In genomic region chr4:71460368-71460767, GRCh38 we compare ENCODE assay signal across 23 cellular contexts.
DNase-seq lines count a peak whose midpoint lies in the region; ATAC-seq and TF ChIP-seq lines count a peak whose summit lies in the region.
"Had no signal": no experiment of that assay in that cellular context is flagged by ENCODE, and none has a peak within 500 bp of the region (broad histone marks: within the 10 kb centered on the region; RNA-seq: fewer than 3 reads in every experiment).

No MANE protein-coding gene starts in this region.

- H3K27ac ChIP-seq in adrenal gland, result no peak overlapping the region
- H3K27ac ChIP-seq: ascending aorta, epithelial cell of prostate, heart left ventricle, KMS-11, skin epidermis had no signal

- H3K4me3 ChIP-seq in choroid plexus epithelial cell (ENCODE audit: low read depth, low read length) (no peak overlapping the region), skeletal muscle cell (ENCODE audit: low read depth, low read length) (no peak overlapping the region), adrenal gland (no peak overlapping the region)
- H3K4me3 ChIP-seq: ascending aorta, heart left ventricle, skin epidermis had no signal

- no peak for ATAC-seq in GM18870 (IDR thresholded peaks at IDR 0.05; ENCODE audit: unreplicated experiment)
- ATAC-seq: activated naive CD4-positive, alpha-beta T cell treated with anti-CD3 and anti-CD28 coated beads, Interleukin-2, amount 50 U/mL, for 72 hours; heart left ventricle had no signal

- no peak for TF ChIP-seq POLR2A in adrenal gland (IDR thresholded peaks at IDR 0.05)

- no peaks in the 10 kb centered on the region for H3K9me3 ChIP-seq in adrenal gland (replicated peaks in 1 of 3)
- H3K9me3 ChIP-seq: ascending aorta, heart left ventricle had no signal

- H3K27me3 ChIP-seq in adrenal gland, result no peaks in the 10 kb centered on the region
- H3K27me3 ChIP-seq: ascending aorta, heart left ventricle had no signal

- TF ChIP-seq CTCF in choroid plexus epithelial cell (conservative IDR thresholded peaks at IDR 0.05; ENCODE audit: low read depth, low read length) (no peak), adrenal gland (IDR thresholded peaks at IDR 0.05) (no peak)

- peaks cover 0 to 10% of the 10 kb centered on the region in 2 donors for H3K4me1 ChIP-seq in adrenal gland (replicated peaks in 1 of 2)
- H3K4me1 ChIP-seq: ascending aorta had no signal

- H3K36me3 ChIP-seq in adrenal gland (replicated peaks in 1 of 2), result no peaks in the 10 kb centered on the region
- H3K36me3 ChIP-seq: ascending aorta, heart left ventricle had no signal

- intact Hi-C loops in adrenal gland (cut with DNase I), result no loop called here

- DNase-seq in NCI-H2081 (lab: John Stamatoyannopoulos, UW) (peak; percentile 1 to 19), NCI-H2081 treated with DMSO at 0.1 percent for 48 hours (lab: John Stamatoyannopoulos, UW) (no peak), NCI-H446 treated with DMSO at 0.1 percent for 48 hours (lab: John Stamatoyannopoulos, UW) (peak; percentile 62), choroid plexus epithelial cell (ENCODE audit: low read depth) (peak; percentile 1), skeletal muscle cell (ENCODE audit: low read depth) (peak; percentile 10), adrenal gland (no peak), activated T-cell treated with anti-CD3 and anti-CD28 coated beads for 4 hours (no peak)
- DNase-seq: 8988T; activated CD4-positive, alpha-beta T cell treated with anti-CD3 and anti-CD28 coated beads, Interleukin-2, amount 50 U/mL, for 48 hours; activated CD8-positive, alpha-beta memory T cell treated with anti-CD3 and anti-CD28 coated beads, Interleukin-2, amount 50 U/mL, for 48 hours; CD8-positive, alpha-beta memory T cell; DMS79; heart left ventricle; MV-4-11; NCI-H1694 treated with DMSO at 0.1 percent for 48 hours; stimulated activated CD4-positive, alpha-beta T cell treated with anti-CD3 and anti-CD28 coated beads, Interleukin-1b, Interleukin-23, amount 100 ng/mL, for 48 hours; trophoblast cell had no signal

- WGBS in adrenal gland, 4 donors, result 58 to 71% (median 64%) methylated on average over 4 of the region's 4 CpGs

Comparison
In these comparisons a context has a peak if more than half of its experiments do, and no peak if none do; other contexts are left out.
1. DNase-seq: peak in NCI-H2081 (2 of 2), NCI-H446 treated with DMSO at 0.1 percent for 48 hours (single experiment), choroid plexus epithelial cell (single experiment) and skeletal muscle cell (single experiment); none in NCI-H2081 treated with DMSO at 0.1 percent for 48 hours (single experiment), adrenal gland (0 of 7) and activated T-cell treated with anti-CD3 and anti-CD28 coated beads for 4 hours (single experiment).